8 cellular contexts compared by ENCODE assay signal in genomic region chr11:2885017-2885675, GRCh38. TPM values are rescaled to one million over a fixed set of nuclear protein-coding genes. Genes with fewer than 3 reads are reported as not detected.
DNase-seq lines count a peak whose midpoint lies in the region; ATAC-seq, FAIRE-seq and TF ChIP-seq lines count a peak whose summit lies in the region.

No MANE protein-coding gene starts in this region.

- H3K4me1 ChIP-seq in A549 (peaks cover 5% of the 10 kb centered on the region; the same call in 1 of the 3 replicates), ascending aorta (peaks cover 0 to 17% of the 10 kb centered on the region in 2 donors), hepatocyte (ENCODE audit: insufficient read depth) (peaks cover 20% of the 10 kb centered on the region)

- H3K4me2 ChIP-seq in A549 (peak overlapping the region; percentile 99), hepatocyte (peak overlapping the region; percentile 92)

- TF ChIP-seq POLR2A in A549 (IDR thresholded peaks at IDR 0.05; ENCODE audit: low read length): no peak

- intact Hi-C loops in ascending aorta (cut with DNase I): loop anchor here (1.0 to 10.0 kb wide), 6 partner anchors 17 to 1120 kb away; partner anchors contain the start of genes CTSD and TSSC4

- H3K27ac ChIP-seq in A549 (peak overlapping the region; percentile 6 to 82; a peak in 4 of 6 replicates), ascending aorta (peak overlapping the region; percentile 77 to 86), hepatocyte (peak overlapping the region; percentile 92)

- H4K20me1 ChIP-seq in hepatocyte (ENCODE audit: insufficient read depth, poor library complexity, severe bottlenecking): peaks cover 25% of the 10 kb centered on the region

- peak in 1 of 2 experiments; percentile 64 for DNase-seq in A549 (ENCODE audit: low read depth in 1 of 2, low spot score in 1 of 2)
- peak; percentile 69 for DNase-seq in GM13976 (ENCODE audit: low spot score)
- DNase-seq in NCI-H2196 (lab: John Stamatoyannopoulos, UW; ENCODE audit: unreplicated experiment): peak; percentile 32
- no peak for DNase-seq in ascending aorta (ENCODE audit: low spot score in 2 of 2)
- DNase-seq in hepatocyte (ENCODE audit: low spot score): peak; percentile 87
- DNase-seq in retina: peak; percentile 96
- no peak for DNase-seq in stimulated activated CD4-positive, alpha-beta T cell treated with anti-CD3 and anti-CD28 coated beads, Interleukin-4, amount 100 ng/mL, for 24 hours

- H3K9me3 ChIP-seq in A549 (no peaks in the 10 kb centered on the region), ascending aorta (no peaks in the 10 kb centered on the region), hepatocyte (ENCODE audit: low read depth) (no peaks in the 10 kb centered on the region)

- peak overlapping the region; percentile 40 for H2AFZ ChIP-seq in hepatocyte

- H3K36me3 ChIP-seq in ascending aorta (no peaks in the 10 kb centered on the region), hepatocyte (replicated peaks; ENCODE audit: insufficient read depth, low read depth) (no peaks in the 10 kb centered on the region)

- POLR2A ChIA-PET in A549 (lab: Yijun Ruan, JAX): interaction anchor here (0.9 to 2.2 kb wide), 3 partner anchors 44 to 352 kb away, joined by 3 to 10 read pairs (median 5); partner anchors contain the start of genes KCNQ1OT1 and PHLDA2

- H3K27me3 ChIP-seq in ascending aorta: no peaks in the 10 kb centered on the region
- no peaks in the 10 kb centered on the region for H3K27me3 ChIP-seq in hepatocyte

- 2% methylated on average over 39 of the region's 80 CpGs for WGBS in A549 (ENCODE audit: missing lambda C conversion rate)
- 2% methylated on average over 52 of the region's 80 CpGs for WGBS in hepatocyte (ENCODE audit: low lambda C conversion rate, missing lambda C conversion rate)

- peaks cover 31% of the 10 kb centered on the region for H3K79me2 ChIP-seq in hepatocyte

- TF ChIP-seq CTCF in A549 (IDR thresholded peaks at IDR 0.05) (peak; percentile 28; the same call in 2 of the 3 replicates), GM13976 (IDR thresholded peaks at IDR 0.05; ENCODE audit: borderline replicate concordance, control extremely low read depth, extremely low read depth, insufficient read depth, missing control alignments) (peak; percentile 34), ascending aorta (IDR thresholded peaks at IDR 0.05) (peak in 2 of 3 experiments; percentile 28 to 40), hepatocyte (IDR thresholded peaks at IDR 0.05; ENCODE audit: poor library complexity) (peak; percentile 46)

- in situ Hi-C loops in GM13976 (cut with MboI; ENCODE audit: low sequenced_read_pairs, unreplicated experiment): no loop called here

- no peak for FAIRE-seq in A549 (lab: Jason Lieb, UNC)

- peak; percentile 40 to 49; a peak in 4 of 5 replicates for TF ChIP-seq RAD21 in A549 (conservative IDR thresholded peaks at IDR 0.05 in 1 of 2, IDR thresholded peaks at IDR 0.05 in 1 of 2)

- no peak for TF ChIP-seq EP300 in A549 (IDR thresholded peaks at IDR 0.05)

- ATAC-seq in A549 (peak; percentile 49 to 62), HG03378 (IDR thresholded peaks at IDR 0.05; ENCODE audit: unreplicated experiment) (no peak)

- H3K4me3 ChIP-seq in A549 (peak overlapping the region; percentile 71), ascending aorta (peak overlapping the region; percentile 89 to 95), hepatocyte (peak overlapping the region; percentile 96)

- H3K9me2 ChIP-seq in hepatocyte (replicated peaks; ENCODE audit: insufficient read depth): no peaks in the 10 kb centered on the region

- CTCF ChIA-PET in A549 (lab: Yijun Ruan, JAX): interaction anchor here (0.6 to 21.2 kb wide), 11 partner anchors 11 to 464 kb away, joined by 3 to 1059 read pairs (median 3); no protein-coding TSS in a partner anchor

TF ChIP-seq in A549, 52 proteins besides CTCF, POLR2A, EP300 and RAD21 (continues in another document):
- TF ChIP-seq MAFK (IDR thresholded peaks at IDR 0.05; ENCODE audit: partially characterized antibody) (no peak), JUN (IDR thresholded peaks at IDR 0.05) (0 out of 5 replicates have a peak, but pooled peaks of 1 of the 2 experiments have one; percentile 20), MYC (IDR thresholded peaks at IDR 0.05; ENCODE audit: borderline replicate concordance, low read length) (no peak), GATA3 (IDR thresholded peaks at IDR 0.05; ENCODE audit: borderline replicate concordance) (no peak), TP53 (CRISPR knock-in tag; IDR thresholded peaks at IDR 0.05) (no peak), ATOH8 (CRISPR knock-in tag; IDR thresholded peaks at IDR 0.05; ENCODE audit: low read depth) (no peak), FOSL2 (IDR thresholded peaks at IDR 0.05) (no peak), FOSL2 (CRISPR knock-in tag; IDR thresholded peaks at IDR 0.05) (no peak), HEYL (CRISPR knock-in tag; IDR thresholded peaks at IDR 0.05) (no peak), PBX3 (IDR thresholded peaks at IDR 0.05) (no peak), MAX (IDR thresholded peaks at IDR 0.05) (peak; percentile 28; the same call in 1 of the 2 replicates), RFX5 (IDR thresholded peaks at IDR 0.05) (no peak), CBX2 (IDR thresholded peaks at IDR 0.05; ENCODE audit: borderline replicate concordance, low read depth) (no peak), ZNF302 (CRISPR knock-in tag; IDR thresholded peaks at IDR 0.05) (no peak), FOSB (CRISPR knock-in tag; IDR thresholded peaks at IDR 0.05) (no peak), PHF8 (IDR thresholded peaks at IDR 0.05; ENCODE audit: borderline replicate concordance, low read depth) (no peak), EHF (CRISPR knock-in tag; IDR thresholded peaks at IDR 0.05) (no peak), CHD2 (IDR thresholded peaks at IDR 0.05; ENCODE audit: low read length, partially characterized antibody) (no peak), ZSCAN20 (CRISPR knock-in tag; IDR thresholded peaks at IDR 0.05) (no peak), FOXS1 (CRISPR knock-in tag; IDR thresholded peaks at IDR 0.05) (no peak), SREBF2 (IDR thresholded peaks at IDR 0.05) (no peak), NFE2L2 (conservative IDR thresholded peaks at IDR 0.05; ENCODE audit: low read length) (no peak), KDM5A (IDR thresholded peaks at IDR 0.05) (no peak), RARB (CRISPR knock-in tag; IDR thresholded peaks at IDR 0.05) (no peak), HES2 (IDR thresholded peaks at IDR 0.05) (no peak), HOXB5 (CRISPR knock-in tag; IDR thresholded peaks at IDR 0.05) (0 out of 2 replicates have a peak, but pooled peaks have one; percentile 23), SMC3 (IDR thresholded peaks at IDR 0.05) (peak; percentile 49), RNF2 (IDR thresholded peaks at IDR 0.05; ENCODE audit: borderline replicate concordance, low read depth) (peak; percentile 93; the same call in 1 of the 2 replicates), E2F6 (IDR thresholded peaks at IDR 0.05; ENCODE audit: borderline replicate concordance, low read depth) (0 out of 2 replicates have a peak, but pooled peaks have one; percentile 44)

RNA-seq across cellular contexts. Expression of gene CDKN1C, which starts 0.4 kb away (rescaled TPM):
- polyA plus RNA-seq in A549 (2011; rRNA removed) (0.40 and 0.41 TPM in 2 replicates), A549 (2017; fragmentation: RNase III; extraction: RNeasy Plus Mini Kit Qiagen cat#74134 plus additional on column Dnase treatment) (0.16 to 0.36 TPM (median 0.30 TPM) in 3 replicates), hepatocyte (526 and 563 TPM in 2 replicates)
- polyA plus RNA-seq in A549 (2012; cell fraction: cytosol; rRNA removed): 0.11 and 0.25 TPM in 2 replicates
- 0.34 and 0.62 TPM in 2 replicates for polyA plus RNA-seq in A549 (2012; cell fraction: nucleus; rRNA removed)
- 0.29 TPM in 1 of 2 replicates, not detected in the other for polyA minus RNA-seq in A549 (2011; rRNA and poly(A)+ RNA removed)
- total RNA-seq in ascending aorta (18.1 TPM), hepatocyte (411 and 470 TPM in 2 replicates)

RNA-seq across cellular contexts. Expression of gene PHLDA2, which starts 44.1 kb away (rescaled TPM):
- 6.3 and 7.0 TPM in 2 replicates for polyA plus RNA-seq in A549 (2011; rRNA removed)
- 80.1 and 91.2 TPM in 2 replicates for polyA plus RNA-seq in A549 (2012; cell fraction: cytosol; rRNA removed)
- polyA plus RNA-seq in A549 (2012; cell fraction: nucleus; rRNA removed): 68.3 and 133 TPM in 2 replicates
- polyA plus RNA-seq in A549 (2017; fragmentation: RNase III; extraction: RNeasy Plus Mini Kit Qiagen cat#74134 plus additional on column Dnase treatment): 43.6 to 49.6 TPM (median 47.6 TPM) in 3 replicates
- polyA minus RNA-seq in A549 (2011; rRNA and poly(A)+ RNA removed): 3.6 and 5.5 TPM in 2 replicates
- total RNA-seq in ascending aorta: not detected
- total RNA-seq in hepatocyte: 7.1 and 8.5 TPM in 2 replicates
- 62.4 and 67.4 TPM in 2 replicates for polyA plus RNA-seq in hepatocyte

Comparison
In these comparisons a context has a peak if more than half of its experiments do, and no peak if none do; other contexts are left out.
1. DNase-seq: peak in GM13976 (single experiment), NCI-H2196 (single experiment), hepatocyte (single experiment) and retina (single experiment); none in ascending aorta (0 of 2) and stimulated activated CD4-positive, alpha-beta T cell treated with anti-CD3 and anti-CD28 coated beads, Interleukin-4, amount 100 ng/mL, for 24 hours (single experiment).
2. RNA of gene CDKN1C, which starts 0.4 kb away (total RNA-seq): 411 to 470 TPM in hepatocyte; 18.1 TPM in ascending aorta (single experiment); every median in the first group is over 10 times any median in the second.
3. Peak in every context shown above with its lines, with median percentiles within 50 percentile points of each other: H3K27ac ChIP-seq, H3K4me3 ChIP-seq and CTCF ChIP-seq.